14 cellular contexts compared by ENCODE assay signal in genomic region chr11:119664063-119664572, GRCh38.
A peak's percentile ranks its signal among the peaks of the same experiment; 100 is the strongest.
DNase-seq lines count a peak whose midpoint lies in the region; ATAC-seq and TF ChIP-seq lines count a peak whose summit lies in the region.
"Had no signal": no experiment of that assay in that cellular context is flagged by ENCODE, and none has a peak within 500 bp of the region (broad histone marks: within the 10 kb centered on the region; RNA-seq: fewer than 3 reads in every experiment).

No MANE protein-coding gene starts in this region.

- H3K36me3 ChIP-seq in GM23338 (ENCODE audit: insufficient read depth) (no peaks in the 10 kb centered on the region; the same call in 1 of the 2 replicates), colonic mucosa (no peaks in the 10 kb centered on the region), uterus (no peaks in the 10 kb centered on the region)

- H3K27me3 ChIP-seq in GM23338 (ENCODE audit: insufficient read depth) (no peaks in the 10 kb centered on the region), colonic mucosa (no peaks in the 10 kb centered on the region), uterus (no peaks in the 10 kb centered on the region)

- peaks cover 28% of the 10 kb centered on the region for H3K36me3 Mint-ChIP-seq in GM23338 (ENCODE audit: low read depth)
- no peaks in the 10 kb centered on the region for H3K36me3 Mint-ChIP-seq in natural killer cell
- H3K36me3 Mint-ChIP-seq: CD4-positive, CD25-positive, alpha-beta regulatory T cell had no signal

- H3K27ac Mint-ChIP-seq in GM23338 (peak overlapping the region; percentile 57), natural killer cell (no peak overlapping the region)
- H3K27ac Mint-ChIP-seq: activated T-helper 17 cell treated with anti-CD3 and anti-CD28 coated beads, Interleukin-2, amount 50 U/mL, for 72 hours; CD4-positive, CD25-positive, alpha-beta regulatory T cell; T-helper 1 cell treated with Interleukin-12 subunit alpha and Interleukin-12 subunit beta and Interleukin-4 antibody, amounts not matched to agents 30 μg/mL and 1 μg/mL, for 36 hours had no signal

- H3K4me3 ChIP-seq in GM23338 (no peak overlapping the region), colonic mucosa (no peak overlapping the region), uterus (no peak overlapping the region)

- no peak overlapping the region for H3K9ac ChIP-seq in colonic mucosa (ENCODE audit: low read depth in 2 of 2, low read length in 2 of 2)

- H3K4me2 ChIP-seq in GM23338, result peak overlapping the region; percentile 51

- DNase-seq in GM23338 (ENCODE audit: low spot score) (peak; percentile 61), NCI-H2171 (lab: John Stamatoyannopoulos, UW) (peak; percentile 81), colonic mucosa (peak; percentile 38), posterior cingulate gyrus (peak in 7 of 10 donors; percentile 45 to 91 (median 57)), uterus (no peak), natural killer cell (no peak), AG08396 (ENCODE audit: low spot score) (no peak)
- DNase-seq: aorta; CD4-positive, CD25-positive, alpha-beta regulatory T cell; kidney glomerular epithelial cell had no signal

- no peak for TF ChIP-seq CTCF in GM23338 (conservative IDR thresholded peaks at IDR 0.05; ENCODE audit: low read depth in 2 of 2)
- TF ChIP-seq CTCF in colonic mucosa (IDR thresholded peaks at IDR 0.05), result no peak
- TF ChIP-seq CTCF in uterus (IDR thresholded peaks at IDR 0.05), result no peak
- no peak for TF ChIP-seq CTCF in natural killer cell (IDR thresholded peaks at IDR 0.05)

- peaks cover 31% of the 10 kb centered on the region for H3K4me1 Mint-ChIP-seq in GM23338
- H3K4me1 Mint-ChIP-seq in natural killer cell, result no peaks in the 10 kb centered on the region
- H3K4me1 Mint-ChIP-seq: activated T-helper 17 cell treated with anti-CD3 and anti-CD28 coated beads, Interleukin-2, amount 50 U/mL, for 72 hours; CD4-positive, CD25-positive, alpha-beta regulatory T cell had no signal

- no peaks in the 10 kb centered on the region for H3K9me2 ChIP-seq in GM23338 (ENCODE audit: insufficient read depth)

- peaks cover 20% of the 10 kb centered on the region for H3K27me3 Mint-ChIP-seq in GM23338 (ENCODE audit: insufficient read depth, low read depth, poor library complexity)
- peaks cover 4 to 26% of the 10 kb centered on the region in 2 donors for H3K27me3 Mint-ChIP-seq in natural killer cell (ENCODE audit: low read depth in 2 of 2)
- H3K27me3 Mint-ChIP-seq: activated T-helper 17 cell treated with anti-CD3 and anti-CD28 coated beads, Interleukin-2, amount 50 U/mL, for 72 hours had no signal

- no peaks in the 10 kb centered on the region; the same call in 1 of the 2 replicates for H3K79me2 ChIP-seq in GM23338 (replicated peaks; ENCODE audit: insufficient read depth)

- H3K27ac ChIP-seq in GM23338 (ENCODE audit: low read depth) (0 out of 2 replicates have a peak overlapping the region, but pooled peaks have one; percentile 45), colonic mucosa (no peak overlapping the region), uterus (no peak overlapping the region)

- H3K4me3 Mint-ChIP-seq in GM23338, result no peak overlapping the region
- no peak overlapping the region for H3K4me3 Mint-ChIP-seq in natural killer cell
- H3K4me3 Mint-ChIP-seq: activated T-helper 17 cell treated with anti-CD3 and anti-CD28 coated beads, Interleukin-2, amount 50 U/mL, for 72 hours; CD4-positive, CD25-positive, alpha-beta regulatory T cell; T-helper 1 cell treated with Interleukin-12 subunit alpha and Interleukin-12 subunit beta and Interleukin-4 antibody, amounts not matched to agents 30 μg/mL and 1 μg/mL, for 36 hours had no signal

- no peaks in the 10 kb centered on the region; the same call in 1 of the 2 replicates for H4K20me1 ChIP-seq in GM23338 (replicated peaks; ENCODE audit: insufficient read depth)

- peak; percentile 55 for ATAC-seq in GM23338
- ATAC-seq in natural killer cell, result no peak
- ATAC-seq in GM18517 (IDR thresholded peaks at IDR 0.05; ENCODE audit: unreplicated experiment), result no peak
- ATAC-seq: activated T-helper 17 cell treated with anti-CD3 and anti-CD28 coated beads, Interleukin-2, amount 50 U/mL, for 72 hours; Panc1 had no signal

- H3K9me3 ChIP-seq in colonic mucosa (no peaks in the 10 kb centered on the region), uterus (no peaks in the 10 kb centered on the region)

- H3K9me3 Mint-ChIP-seq in GM23338 (no peaks in the 10 kb centered on the region), natural killer cell (no peaks in the 10 kb centered on the region)
- H3K9me3 Mint-ChIP-seq: activated T-helper 17 cell treated with anti-CD3 and anti-CD28 coated beads, Interleukin-2, amount 50 U/mL, for 72 hours; CD4-positive, CD25-positive, alpha-beta regulatory T cell; T-helper 1 cell treated with Interleukin-12 subunit alpha and Interleukin-12 subunit beta and Interleukin-4 antibody, amounts not matched to agents 30 μg/mL and 1 μg/mL, for 36 hours had no signal

- 0 out of 2 replicates have a peak, but pooled peaks cover 3% of the 10 kb centered on the region for H3F3A ChIP-seq in GM23338 (replicated peaks; ENCODE audit: low read depth)

- intact Hi-C loops in colonic mucosa (cut with DNase I), result loop anchor here (10.0 kb wide), 1 partner anchor 351 kb away; no protein-coding TSS in a partner anchor
- intact Hi-C loops in posterior cingulate gyrus (cut with DNase I), result loop anchor here (5.0 to 10.0 kb wide), 2 partner anchors 132 to 211 kb away; no protein-coding TSS in a partner anchor
- intact Hi-C loops in uterus (cut with DNase I; ENCODE audit: low total_unique reads), result loop anchor here (10.0 kb wide), 1 partner anchor 441 kb away; no protein-coding TSS in a partner anchor
- intact Hi-C loops in natural killer cell (cut with micrococcal nuclease), result no loop called here

- H2AFZ ChIP-seq in GM23338, result no peak overlapping the region

- H3K4me1 ChIP-seq in GM23338 (ENCODE audit: insufficient read depth) (peaks cover 15% of the 10 kb centered on the region), colonic mucosa (no peaks in the 10 kb centered on the region), uterus (no peaks in the 10 kb centered on the region)

- TF ChIP-seq POLR2A in uterus (IDR thresholded peaks at IDR 0.05), result no peak

TF ChIP-seq in GM23338, 12 proteins besides CTCF, POLR2A, EP300 and RAD21 (continues in another document):
- TF ChIP-seq EZH2phosphoT487 (IDR thresholded peaks at IDR 0.05; ENCODE audit: unreplicated experiment) (no peak), ZNF462 (CRISPR knock-in tag; IDR thresholded peaks at IDR 0.05) (no peak), JUNB (IDR thresholded peaks at IDR 0.05; ENCODE audit: unreplicated experiment) (no peak), CREB1 (CRISPR knock-in tag; IDR thresholded peaks at IDR 0.05; ENCODE audit: low read depth) (no peak), STAT1 (IDR thresholded peaks at IDR 0.05; ENCODE audit: unreplicated experiment) (no peak)

Comparison
In these comparisons a context has a peak if more than half of its experiments do, and no peak if none do; other contexts are left out.
1. DNase-seq: peak in GM23338 (single experiment), NCI-H2171 (single experiment), colonic mucosa (single experiment) and posterior cingulate gyrus (7 of 10); none in uterus (0 of 2), natural killer cell (single experiment) and AG08396 (single experiment).